Comparison of ENCODE assay signal across 9 cellular contexts in the genomic region with DNA sequence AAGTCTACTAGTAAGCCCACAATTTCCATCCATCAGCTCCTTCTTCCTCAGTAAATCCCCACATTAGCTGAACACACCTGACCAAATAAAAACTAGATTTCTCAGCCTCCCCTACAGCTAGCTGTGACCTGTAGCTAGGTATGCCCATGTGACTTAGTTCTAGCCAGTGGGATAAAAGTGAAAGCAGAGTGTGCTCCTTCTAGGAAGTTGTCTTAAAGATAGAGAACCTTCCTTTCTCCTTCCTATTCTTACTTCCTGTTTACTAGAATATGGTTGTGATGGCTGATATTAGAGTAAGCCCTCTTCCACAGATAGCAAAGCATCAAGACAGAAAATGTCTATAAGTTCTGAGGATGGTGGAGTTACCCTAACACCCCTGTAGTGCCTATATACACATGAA.
DNase-seq lines count a peak whose midpoint lies in the region; ATAC-seq and TF ChIP-seq lines count a peak whose summit lies in the region.
"Had no signal": no experiment of that assay in that cellular context is flagged by ENCODE, and none has a peak within 500 bp of the region (broad histone marks: within the 10 kb centered on the region; RNA-seq: fewer than 3 reads in every experiment).

No MANE protein-coding gene starts in this region.

- no TSS peak for BruUV-seq in PC-9 (replicated peaks; lab: Mats Ljungman, UMichigan)

- POLR2A ChIA-PET in PC-9 (lab: Charles Lee; ENCODE audit: unreplicated experiment) = interaction anchor here (0.6 kb wide), 1 partner anchor 106 kb away, joined by 3 read pairs; no protein-coding TSS in a partner anchor

- peaks cover 6 to 97% (median 82%) of the 10 kb centered on the region in 11 experiments; a peak in 21 of 22 replicates for H3K36me3 ChIP-seq in BLaER1 treated with 17β-estradiol and CSF1 and Interleukin-3, amounts not matched to agents 10 nM and 100 nM
- H3K36me3 ChIP-seq in PC-9 (ENCODE audit: low read depth) (peaks cover 48% of the 10 kb centered on the region), endodermal cell (ENCODE audit: control insufficient read depth, insufficient read depth, low read length) (peaks cover 37% of the 10 kb centered on the region)

- no peaks in the 10 kb centered on the region for H3K9me2 ChIP-seq in PC-9 (ENCODE audit: insufficient read depth)

- no peak overlapping the region for H3K9ac ChIP-seq in BLaER1 treated with 17β-estradiol and CSF1 and Interleukin-3, amounts not matched to agents 10 nM and 100 nM
- H3K9ac ChIP-seq in endodermal cell (ENCODE audit: extremely low read depth, low read length, poor library complexity, severe bottlenecking) = no peak overlapping the region

- no peak overlapping the region for H3K4me3 ChIP-seq in BLaER1 treated with 17β-estradiol and CSF1 and Interleukin-3, amounts not matched to agents 10 nM and 100 nM
- no peak overlapping the region for H3K4me3 ChIP-seq in PC-9
- H3K4me3 ChIP-seq in endodermal cell (ENCODE audit: low read length) = no peak overlapping the region

- H3K79me2 ChIP-seq in PC-9 (ENCODE audit: low read depth) = 0 out of 2 replicates have a peak, but pooled peaks cover 27% of the 10 kb centered on the region

- H3K36me3 Mint-ChIP-seq in stimulated activated memory B cell treated with anti-CD40 and anti-IgM and Interleukin-4, amounts not matched to agents 10 μg/mL and 1 μg/mL and 100 μg/mL, for 72 hours = no peaks in the 10 kb centered on the region
- peaks cover 32% of the 10 kb centered on the region for H3K36me3 Mint-ChIP-seq in endodermal cell (ENCODE audit: low read depth)

- no peaks in the 10 kb centered on the region for H4K20me1 ChIP-seq in BLaER1 treated with 17β-estradiol and CSF1 and Interleukin-3, amounts not matched to agents 10 nM and 100 nM
- H4K20me1 ChIP-seq in PC-9 (ENCODE audit: insufficient read depth) = 0 out of 2 replicates have a peak, but pooled peaks cover 2% of the 10 kb centered on the region

- no peak for DNase-seq in PC-9
- DNase-seq in foreskin keratinocyte = peak in 1 of 2 donors; percentile 25
- no peak for DNase-seq in endodermal cell
- DNase-seq: stimulated activated CD4-positive, alpha-beta T cell treated with anti-CD3 and anti-CD28 coated beads, Interleukin-4, amount 100 ng/mL, for 24 hours had no signal

- no peak overlapping the region for H3K4me3 Mint-ChIP-seq in stimulated activated memory B cell treated with anti-CD40 and anti-IgM and Interleukin-4, amounts not matched to agents 10 μg/mL and 1 μg/mL and 100 μg/mL, for 72 hours
- no peak overlapping the region for H3K4me3 Mint-ChIP-seq in endodermal cell

- CTCF ChIA-PET in PC-9 (lab: Charles Lee) = no interaction called here

- peak overlapping the region in 7 of 11 experiments; percentile 6 to 41 (median 40); a peak in 9 of 22 replicates for H3K27ac ChIP-seq in BLaER1 treated with 17β-estradiol and CSF1 and Interleukin-3, amounts not matched to agents 10 nM and 100 nM
- H3K27ac ChIP-seq in PC-9 (0 out of 2 replicates have a peak overlapping the region, but pooled peaks have one; percentile 5), foreskin keratinocyte (no peak overlapping the region), endodermal cell (ENCODE audit: low read depth, low read length) (no peak overlapping the region)

- H3K4me1 ChIP-seq in BLaER1 treated with 17β-estradiol and CSF1 and Interleukin-3, amounts not matched to agents 10 nM and 100 nM = peaks cover 22 to 35% (median 26%) of the 10 kb centered on the region in 10 experiments
- H3K4me1 ChIP-seq in PC-9 (replicated peaks; ENCODE audit: insufficient read depth) = no peaks in the 10 kb centered on the region
- H3K4me1 ChIP-seq in foreskin keratinocyte = peaks cover 7% of the 10 kb centered on the region
- H3K4me1 ChIP-seq in endodermal cell (ENCODE audit: control insufficient read depth, insufficient read depth, low read length) = no peaks in the 10 kb centered on the region

- no peak overlapping the region for H2AFZ ChIP-seq in PC-9

- H3K9me3 ChIP-seq in BLaER1 treated with 17β-estradiol and CSF1 and Interleukin-3, amounts not matched to agents 10 nM and 100 nM (replicated peaks in 1 of 11) = peaks cover 0 to 11% (median 2%) of the 10 kb centered on the region in 11 experiments; a peak in 6 of 22 replicates
- H3K9me3 ChIP-seq in PC-9 (ENCODE audit: insufficient read depth, low read depth) (no peaks in the 10 kb centered on the region), endodermal cell (ENCODE audit: control insufficient read depth, low read length) (no peaks in the 10 kb centered on the region)

- H3K4me2 ChIP-seq in BLaER1 treated with 17β-estradiol and CSF1 and Interleukin-3, amounts not matched to agents 10 nM and 100 nM = peak overlapping the region; percentile 13 to 56 (median 41); a peak in 18 of 22 replicates
- H3K4me2 ChIP-seq in PC-9 = no peak overlapping the region

- no peak for TF ChIP-seq CTCF in PC-9 (conservative IDR thresholded peaks at IDR 0.05)
- no peak for TF ChIP-seq CTCF in foreskin keratinocyte (conservative IDR thresholded peaks at IDR 0.05)
- no peak for TF ChIP-seq CTCF in endodermal cell (conservative IDR thresholded peaks at IDR 0.05)

- ATAC-seq in GM21619 (IDR thresholded peaks at IDR 0.05; ENCODE audit: unreplicated experiment) = peak; percentile 36
- peak; percentile 51 for ATAC-seq in foreskin keratinocyte
- ATAC-seq in HG03571 (IDR thresholded peaks at IDR 0.05; ENCODE audit: unreplicated experiment) = no peak
- ATAC-seq in stimulated activated memory B cell treated with anti-CD40 and anti-IgM and Interleukin-4, amounts not matched to agents 10 μg/mL and 1 μg/mL and 100 μg/mL, for 72 hours = no peak
- no peak for ATAC-seq in GM18861 (IDR thresholded peaks at IDR 0.05; ENCODE audit: unreplicated experiment)

- no peaks in the 10 kb centered on the region for H3K27me3 Mint-ChIP-seq in stimulated activated memory B cell treated with anti-CD40 and anti-IgM and Interleukin-4, amounts not matched to agents 10 μg/mL and 1 μg/mL and 100 μg/mL, for 72 hours
- no peaks in the 10 kb centered on the region for H3K27me3 Mint-ChIP-seq in endodermal cell (ENCODE audit: insufficient read depth)

- H3F3A ChIP-seq in PC-9 (ENCODE audit: insufficient read depth, low read depth) = peaks cover 44% of the 10 kb centered on the region; the same call in 1 of the 2 replicates

- no peaks in the 10 kb centered on the region for H3K27me3 ChIP-seq in BLaER1 treated with 17β-estradiol and CSF1 and Interleukin-3, amounts not matched to agents 10 nM and 100 nM
- H3K27me3 ChIP-seq in PC-9 (ENCODE audit: insufficient read depth, low read depth) (no peaks in the 10 kb centered on the region), foreskin keratinocyte (no peaks in the 10 kb centered on the region), endodermal cell (ENCODE audit: control insufficient read depth, insufficient read depth, low read length, poor library complexity, severe bottlenecking) (no peaks in the 10 kb centered on the region)

- H3K9me3 Mint-ChIP-seq in stimulated activated memory B cell treated with anti-CD40 and anti-IgM and Interleukin-4, amounts not matched to agents 10 μg/mL and 1 μg/mL and 100 μg/mL, for 72 hours = no peaks in the 10 kb centered on the region
- no peaks in the 10 kb centered on the region for H3K9me3 Mint-ChIP-seq in endodermal cell

- H3K27ac Mint-ChIP-seq in stimulated activated memory B cell treated with anti-CD40 and anti-IgM and Interleukin-4, amounts not matched to agents 10 μg/mL and 1 μg/mL and 100 μg/mL, for 72 hours = no peak overlapping the region
- no peak overlapping the region for H3K27ac Mint-ChIP-seq in endodermal cell

- intact Hi-C loops in PC-9 (cut with micrococcal nuclease; ENCODE audit: unreplicated experiment) = no loop called here

- peaks cover 11% of the 10 kb centered on the region for H3K4me1 Mint-ChIP-seq in stimulated activated memory B cell treated with anti-CD40 and anti-IgM and Interleukin-4, amounts not matched to agents 10 μg/mL and 1 μg/mL and 100 μg/mL, for 72 hours
- H3K4me1 Mint-ChIP-seq in endodermal cell = peaks cover 2% of the 10 kb centered on the region

Comparison
In these comparisons a context has a peak if more than half of its experiments do, and no peak if none do; other contexts are left out.
1. H3K27ac ChIP-seq: peak in BLaER1 treated with 17β-estradiol and CSF1 and Interleukin-3, amounts not matched to agents 10 nM and 100 nM (7 of 11) and PC-9 (single experiment); none in foreskin keratinocyte (single experiment) and endodermal cell (single experiment).
2. ATAC-seq: peak in GM21619 (single experiment) and foreskin keratinocyte (single experiment); none in HG03571 (single experiment), stimulated activated memory B cell treated with anti-CD40 and anti-IgM and Interleukin-4, amounts not matched to agents 10 μg/mL and 1 μg/mL and 100 μg/mL, for 72 hours (single experiment) and GM18861 (single experiment).